ENCODE assay signal across 2 cellular contexts in genomic region chr6:35370124-35370741, GRCh38.
TF ChIP-seq lines count a peak whose summit lies in the region.

No MANE protein-coding gene starts in this region.

TF ChIP-seq in IMR-90, 13 proteins besides CTCF, POLR2A, EP300 and RAD21:
- TF ChIP-seq BHLHE40 (IDR thresholded peaks at IDR 0.05; ENCODE audit: low read depth, low read length) = peak; percentile 41
- peak; percentile 88 for TF ChIP-seq FOS (IDR thresholded peaks at IDR 0.05; ENCODE audit: low read depth, low read length)
- peak; percentile 85 for TF ChIP-seq MAZ (IDR thresholded peaks at IDR 0.05; ENCODE audit: borderline replicate concordance, low read depth, low read length)
- no peak for TF ChIP-seq CHD1 (IDR thresholded peaks at IDR 0.05; ENCODE audit: low read depth, low read length)
- no peak for TF ChIP-seq RFX5 (IDR thresholded peaks at IDR 0.05; ENCODE audit: low read depth, low read length)
- no peak for TF ChIP-seq MAFK (IDR thresholded peaks at IDR 0.05; ENCODE audit: low read depth, low read length)
- TF ChIP-seq, protein P1, sequence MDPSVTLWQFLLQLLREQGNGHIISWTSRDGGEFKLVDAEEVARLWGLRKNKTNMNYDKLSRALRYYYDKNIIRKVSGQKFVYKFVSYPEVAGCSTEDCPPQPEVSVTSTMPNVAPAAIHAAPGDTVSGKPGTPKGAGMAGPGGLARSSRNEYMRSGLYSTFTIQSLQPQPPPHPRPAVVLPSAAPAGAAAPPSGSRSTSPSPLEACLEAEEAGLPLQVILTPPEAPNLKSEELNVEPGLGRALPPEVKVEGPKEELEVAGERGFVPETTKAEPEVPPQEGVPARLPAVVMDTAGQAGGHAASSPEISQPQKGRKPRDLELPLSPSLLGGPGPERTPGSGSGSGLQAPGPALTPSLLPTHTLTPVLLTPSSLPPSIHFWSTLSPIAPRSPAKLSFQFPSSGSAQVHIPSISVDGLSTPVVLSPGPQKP (IDR thresholded peaks at IDR 0.05; ENCODE audit: borderline replicate concordance, low read depth, low read length) = no peak
- peak; percentile 44; the same call in 1 of the 2 replicates for TF ChIP-seq MXI1 (IDR thresholded peaks at IDR 0.05; ENCODE audit: borderline replicate concordance, low read depth, low read length)
- TF ChIP-seq USF2 (IDR thresholded peaks at IDR 0.05; ENCODE audit: low read depth, low read length) = peak; percentile 43; the same call in 1 of the 2 replicates
- TF ChIP-seq CEBPB (IDR thresholded peaks at IDR 0.05; ENCODE audit: low read depth, low read length) = peak; percentile 98
- no peak for TF ChIP-seq NFE2L2 (IDR thresholded peaks at IDR 0.05; ENCODE audit: low read depth, low read length)
- TF ChIP-seq SMC3 (IDR thresholded peaks at IDR 0.05; ENCODE audit: low read depth, low read length) = no peak
- no peak for TF ChIP-seq RCOR1 (IDR thresholded peaks at IDR 0.05; ENCODE audit: insufficient replicate concordance, low read length)
TF ChIP-seq in IMR-90: peak in this region for 6.

TF ChIP-seq in H1, 55 proteins besides CTCF, POLR2A, EP300 and RAD21:
- TF ChIP-seq CHD1 (IDR thresholded peaks at IDR 0.05; ENCODE audit: low read depth, low read length) (no peak), CEBPB (IDR thresholded peaks at IDR 0.05; ENCODE audit: low read depth, low read length) (no peak), KDM4A (IDR thresholded peaks at IDR 0.05; ENCODE audit: low read depth, low read length, severe bottlenecking) (no peak), SP1 (IDR thresholded peaks at IDR 0.05; ENCODE audit: low read depth, low read length) (no peak), E2F6 (IDR thresholded peaks at IDR 0.05) (no peak), ZNF274 (IDR thresholded peaks at IDR 0.05; ENCODE audit: borderline replicate concordance, extremely low read depth, low read length) (no peak), SRF (IDR thresholded peaks at IDR 0.05; ENCODE audit: low read depth, low read length) (no peak), NANOG (IDR thresholded peaks at IDR 0.05; ENCODE audit: insufficient read depth, low read depth, low read length, poor library complexity, severe bottlenecking) (no peak), SUZ12 (IDR thresholded peaks at IDR 0.05; ENCODE audit: low read length) (no peak), SIX5 (IDR thresholded peaks at IDR 0.05; ENCODE audit: low read depth, low read length) (no peak), JUND (IDR thresholded peaks at IDR 0.05; ENCODE audit: low read length) (no peak), TAF7 (optimal IDR thresholded peaks at IDR 0.05; ENCODE audit: borderline replicate concordance, low read depth, low read length) (no peak), KDM5A (IDR thresholded peaks at IDR 0.05; ENCODE audit: low read length) (no peak), HDAC6 (IDR thresholded peaks at IDR 0.05; ENCODE audit: low read depth, low read length) (no peak), ASH2L (IDR thresholded peaks at IDR 0.05; ENCODE audit: low read length) (no peak)
